33 cellular contexts compared by ENCODE assay signal in the genomic region with DNA sequence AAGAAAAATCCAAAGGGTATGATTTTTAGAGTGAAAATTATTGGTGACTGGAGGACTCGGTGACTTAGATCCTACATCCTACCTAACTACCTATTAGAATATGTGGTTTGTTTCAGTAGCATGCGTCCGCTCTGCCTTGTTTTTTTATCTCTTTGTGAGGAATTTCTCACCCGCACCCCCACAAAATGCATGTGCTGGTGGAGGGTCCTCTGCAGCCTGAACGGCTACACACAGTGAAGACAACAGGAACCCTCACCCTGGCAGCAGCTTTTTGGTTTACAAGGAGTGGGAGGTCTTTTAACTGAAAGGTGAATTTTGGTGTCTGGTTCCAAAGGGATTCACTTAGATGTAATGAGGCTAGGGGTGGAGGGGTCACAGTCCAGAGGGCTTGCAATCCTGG.
"Had no signal": no experiment of that assay in that cellular context is flagged by ENCODE, and none has a peak within 500 bp of the region (broad histone marks: within the 10 kb centered on the region; RNA-seq: fewer than 3 reads in every experiment).

No MANE protein-coding gene starts in this region.

- H3K27me3 Mint-ChIP-seq: activated CD4-positive, alpha-beta T cell treated with anti-CD3 and anti-CD28 coated beads, Interleukin-2, amount 10 ng/mL, durations not matched to agents 24 days and 14 days; activated T-cell treated with anti-CD3 and anti-CD28 coated beads, Interleukin-2, amount 50 U/mL, for 24 hours; dendritic cell treated with granulocyte-macrophage colony-stimulating factor and Interleukin-4, amounts not matched to agents 40 ng/mL and 50 ng/mL, for 4 days had no signal

- H3K4me3 Mint-ChIP-seq: activated CD4-positive, alpha-beta memory T cell treated with anti-CD3 and anti-CD28 coated beads for 36 hours; activated CD4-positive, alpha-beta T cell treated with anti-CD3 and anti-CD28 coated beads for 36 hours; activated CD4-positive, alpha-beta T cell treated with anti-CD3 and anti-CD28 coated beads, Interleukin-2, amount 10 ng/mL, durations not matched to agents 24 days and 14 days; activated naive CD4-positive, alpha-beta T cell treated with anti-CD3 and anti-CD28 coated beads, Interleukin-2, amount 10 ng/mL, durations not matched to agents 7 days and 5 days; activated naive CD8-positive, alpha-beta T cell treated with anti-CD3 and anti-CD28 coated beads, Interleukin-2, amount 10 ng/mL, durations not matched to agents 7 days and 5 days; activated T-cell treated with anti-CD3 and anti-CD28 coated beads, Interleukin-2, amount 50 U/mL, for 24 hours; activated T-cell treated with anti-CD3 and anti-CD28 coated beads, Interleukin-2, amount 50 U/mL, for 72 hours; brain; dendritic cell treated with granulocyte-macrophage colony-stimulating factor and Interleukin-4, amounts not matched to agents 40 ng/mL and 50 ng/mL, for 4 days; T-helper 17 cell; T-helper 2 cell treated with Interferon-gamma antibody and Interleukin-4, amounts not matched to agents 5 μg/mL and 100 μg/mL, for 36 hours had no signal

- ATAC-seq: activated CD4-positive, alpha-beta T cell treated with anti-CD3 and anti-CD28 coated beads for 36 hours; activated naive CD4-positive, alpha-beta T cell treated with anti-CD3 and anti-CD28 coated beads, Interleukin-2, amount 50 U/mL, for 72 hours; activated T-cell treated with anti-CD3 and anti-CD28 coated beads, Interleukin-2, amount 50 U/mL, for 72 hours; heart left ventricle; T-helper 17 cell had no signal

- H3K27ac ChIP-seq: ascending aorta, breast epithelium, cardiac muscle cell, coronary artery, epithelial cell of prostate, heart left ventricle, WERI-Rb-1 had no signal

- H3K9me3 Mint-ChIP-seq: activated CD4-positive, alpha-beta memory T cell treated with anti-CD3 and anti-CD28 coated beads for 36 hours; activated CD4-positive, alpha-beta T cell treated with anti-CD3 and anti-CD28 coated beads, Interleukin-2, amount 10 ng/mL, durations not matched to agents 24 days and 14 days; activated naive CD4-positive, alpha-beta T cell treated with anti-CD3 and anti-CD28 coated beads, Interleukin-2, amount 10 ng/mL, durations not matched to agents 7 days and 5 days; activated naive CD4-positive, alpha-beta T cell treated with anti-CD3 and anti-CD28 coated beads, Interleukin-2, amount 50 U/mL, for 72 hours; activated T-cell treated with anti-CD3 and anti-CD28 coated beads, Interleukin-2, amount 50 U/mL, for 24 hours; activated T-cell treated with anti-CD3 and anti-CD28 coated beads, Interleukin-2, amount 50 U/mL, for 72 hours; dendritic cell treated with granulocyte-macrophage colony-stimulating factor and Interleukin-4, amounts not matched to agents 40 ng/mL and 50 ng/mL, for 4 days; T-helper 2 cell treated with Interferon-gamma antibody and Interleukin-4, amounts not matched to agents 5 μg/mL and 100 μg/mL, for 36 hours had no signal

- DNase-seq: activated CD4-positive, alpha-beta memory T cell treated with anti-CD3 and anti-CD28 coated beads for 36 hours; activated CD4-positive, alpha-beta T cell treated with anti-CD3 and anti-CD28 coated beads for 36 hours; activated CD4-positive, alpha-beta T cell treated with anti-CD3 and anti-CD28 coated beads, Interleukin-2, amount 10 ng/mL, durations not matched to agents 24 days and 14 days; activated CD4-positive, CD25-positive, alpha-beta regulatory T cell; activated CD4-positive, CD25-positive, alpha-beta regulatory T cell treated with anti-CD3 and anti-CD28 coated beads, Interleukin-2, amount 50 U/mL, for 72 hours; activated CD8-positive, alpha-beta memory T cell treated with anti-CD3 and anti-CD28 coated beads, Interleukin-2, amount 50 U/mL, for 48 hours; activated gamma-delta T cell; activated naive CD4-positive, alpha-beta T cell; activated naive CD4-positive, alpha-beta T cell treated with anti-CD3 and anti-CD28 coated beads, Interleukin-2, amount 10 ng/mL, durations not matched to agents 7 days and 5 days; activated naive CD8-positive, alpha-beta T cell treated with anti-CD3 and anti-CD28 coated beads, Interleukin-2, amount 10 ng/mL, durations not matched to agents 7 days and 5 days; activated T-cell treated with anti-CD3 and anti-CD28 coated beads for 4 hours; activated T-cell treated with anti-CD3 and anti-CD28 coated beads, Interleukin-2, amount 50 U/mL, for 24 hours; activated T-cell treated with anti-CD3 and anti-CD28 coated beads, Interleukin-2, amount 50 U/mL, for 72 hours; central memory CD4-positive, alpha-beta T cell; cerebellar nuclear complex; dorsolateral prefrontal cortex; effector memory CD4-positive, alpha-beta T cell; foreskin fibroblast; glutamatergic neuron; heart left ventricle; T-helper 1 cell; T-helper 17 cell; T1000; WERI-Rb-1 had no signal

- H3K36me3 Mint-ChIP-seq: activated CD4-positive, alpha-beta memory T cell treated with anti-CD3 and anti-CD28 coated beads for 36 hours; activated naive CD4-positive, alpha-beta T cell treated with anti-CD3 and anti-CD28 coated beads, Interleukin-2, amount 10 ng/mL, durations not matched to agents 7 days and 5 days; activated naive CD4-positive, alpha-beta T cell treated with anti-CD3 and anti-CD28 coated beads, Interleukin-2, amount 50 U/mL, for 72 hours; activated naive CD8-positive, alpha-beta T cell treated with anti-CD3 and anti-CD28 coated beads, Interleukin-2, amount 10 ng/mL, durations not matched to agents 7 days and 5 days; brain had no signal

- H3K9me3 ChIP-seq: ascending aorta, breast epithelium had no signal

- H3K4me1 Mint-ChIP-seq: activated CD4-positive, alpha-beta T cell treated with anti-CD3 and anti-CD28 coated beads for 36 hours; activated CD4-positive, alpha-beta T cell treated with anti-CD3 and anti-CD28 coated beads, Interleukin-2, amount 10 ng/mL, durations not matched to agents 24 days and 14 days; activated naive CD4-positive, alpha-beta T cell treated with anti-CD3 and anti-CD28 coated beads, Interleukin-2, amount 10 ng/mL, durations not matched to agents 7 days and 5 days; activated naive CD8-positive, alpha-beta T cell treated with anti-CD3 and anti-CD28 coated beads, Interleukin-2, amount 10 ng/mL, durations not matched to agents 7 days and 5 days had no signal

- H3K36me3 ChIP-seq: ascending aorta, breast epithelium, cardiac muscle cell, WERI-Rb-1 had no signal

- H3K4me1 ChIP-seq: ascending aorta, breast epithelium had no signal

- H3K27me3 ChIP-seq: ascending aorta, breast epithelium, cardiac muscle cell, dorsolateral prefrontal cortex, heart left ventricle had no signal

- H3K27ac Mint-ChIP-seq: activated CD4-positive, alpha-beta memory T cell treated with anti-CD3 and anti-CD28 coated beads for 36 hours; activated CD4-positive, alpha-beta T cell treated with anti-CD3 and anti-CD28 coated beads for 36 hours; activated CD4-positive, alpha-beta T cell treated with anti-CD3 and anti-CD28 coated beads, Interleukin-2, amount 10 ng/mL, durations not matched to agents 24 days and 14 days; activated naive CD4-positive, alpha-beta T cell treated with anti-CD3 and anti-CD28 coated beads, Interleukin-2, amount 10 ng/mL, durations not matched to agents 7 days and 5 days; activated naive CD4-positive, alpha-beta T cell treated with anti-CD3 and anti-CD28 coated beads, Interleukin-2, amount 50 U/mL, for 72 hours; activated naive CD8-positive, alpha-beta T cell treated with anti-CD3 and anti-CD28 coated beads, Interleukin-2, amount 10 ng/mL, durations not matched to agents 7 days and 5 days; activated T-cell treated with anti-CD3 and anti-CD28 coated beads, Interleukin-2, amount 50 U/mL, for 24 hours; activated T-cell treated with anti-CD3 and anti-CD28 coated beads, Interleukin-2, amount 50 U/mL, for 72 hours; dendritic cell treated with granulocyte-macrophage colony-stimulating factor and Interleukin-4, amounts not matched to agents 40 ng/mL and 50 ng/mL, for 4 days; T-helper 17 cell; T-helper 2 cell treated with Interferon-gamma antibody and Interleukin-4, amounts not matched to agents 5 μg/mL and 100 μg/mL, for 36 hours had no signal

- H3K4me3 ChIP-seq: ascending aorta, breast epithelium, cardiac muscle cell, coronary artery, dorsolateral prefrontal cortex, heart left ventricle had no signal
